ENCODE assay signal across 6 cellular contexts in the genomic region with DNA sequence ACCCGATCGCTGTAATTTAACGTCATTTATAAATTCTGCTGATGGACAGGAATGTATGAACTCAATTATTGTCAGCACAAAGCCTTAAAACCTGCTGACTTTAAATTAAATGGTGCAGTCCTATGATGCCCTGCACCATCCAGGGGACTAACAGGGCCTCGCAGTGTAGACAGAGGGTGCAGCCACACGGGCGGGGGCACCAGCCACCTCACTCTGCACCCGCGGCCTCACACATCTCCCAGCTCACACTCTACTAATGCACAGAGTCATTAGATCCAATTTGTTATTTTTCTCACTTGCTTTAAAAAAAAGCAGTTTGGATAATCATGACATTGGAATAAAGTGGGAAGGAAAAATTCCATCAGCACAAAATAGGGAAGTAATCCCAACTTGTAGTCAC.
"Had no signal": no experiment of that assay in that cellular context is flagged by ENCODE, and none has a peak within 500 bp of the region (broad histone marks: within the 10 kb centered on the region; RNA-seq: fewer than 3 reads in every experiment).

No MANE protein-coding gene starts in this region.

- H3K27ac ChIP-seq: GM23248 had no signal

- H3K27ac Mint-ChIP-seq: H9 had no signal

- DNase-seq: GM23248, H9, HCEC 1CT, IMR-90, KG1 had no signal

- H3K4me3 Mint-ChIP-seq: H9 had no signal

- ATAC-seq: K562 had no signal

- H3K4me3 ChIP-seq: GM23248, K562 had no signal
